ENCODE assay signal across 25 cellular contexts in the genomic region with DNA sequence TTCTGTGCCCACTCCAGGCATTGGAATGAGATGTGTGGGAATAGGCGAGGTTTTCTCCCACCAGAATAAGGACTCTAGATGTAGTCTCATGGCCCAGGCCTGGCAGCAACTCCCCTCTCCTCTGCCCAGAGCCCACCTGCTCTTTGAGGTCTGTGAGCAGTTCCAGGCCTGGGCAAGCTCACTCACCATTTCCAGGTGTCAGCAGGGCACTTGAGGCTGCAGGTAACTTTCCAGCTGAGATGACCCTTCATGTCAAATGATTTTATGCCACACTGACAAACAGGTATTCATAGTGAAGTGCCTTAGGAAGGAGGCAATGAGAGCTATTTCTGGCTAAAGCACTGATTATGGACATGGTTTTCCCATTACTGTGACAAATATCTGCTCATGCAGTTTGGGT.
"Had no signal": no experiment of that assay in that cellular context is flagged by ENCODE, and none has a peak within 500 bp of the region (broad histone marks: within the 10 kb centered on the region; RNA-seq: fewer than 3 reads in every experiment).

No MANE protein-coding gene starts in this region.

- H3K27ac ChIP-seq: heart right ventricle, left lung, sigmoid colon, tibial artery, upper lobe of right lung, WERI-Rb-1 had no signal

- H3K9me3 ChIP-seq: heart right ventricle, left lung, mucosa of descending colon, sigmoid colon, upper lobe of right lung had no signal

- H3K4me1 ChIP-seq: left lung, sigmoid colon, tibial artery, upper lobe of right lung had no signal

- H3K27me3 ChIP-seq: heart right ventricle, left lung, sigmoid colon, tibial artery, upper lobe of right lung had no signal

- ATAC-seq: activated CD4-positive, CD25-positive, alpha-beta regulatory T cell treated with anti-CD3 and anti-CD28 coated beads, Interleukin-2, amount 50 U/mL, for 24 hours; esophagus mucosa; left lung; mucosa of descending colon; natural killer cell treated with Interleukin-12 subunit alpha and Interleukin-12 subunit beta and Interleukin-15 and Interleukin-18, amount 100 ng/mL, for 72 hours; stimulated activated memory B cell treated with anti-CD40 and anti-IgM and Interleukin-4, amounts not matched to agents 10 μg/mL and 1 μg/mL and 100 μg/mL, for 72 hours; upper lobe of right lung had no signal

- DNase-seq: activated CD4-positive, alpha-beta T cell treated with anti-CD3 and anti-CD28 coated beads for 48 hours; activated CD4-positive, alpha-beta T cell treated with anti-CD3 and anti-CD28 coated beads, Interleukin-2, amount 50 U/mL, for 48 hours; activated CD8-positive, alpha-beta memory T cell treated with anti-CD3 and anti-CD28 coated beads, Interleukin-2, amount 50 U/mL, for 4 hours; activated gamma-delta T cell; activated naive CD4-positive, alpha-beta T cell treated with anti-CD3 and anti-CD28 coated beads, Interleukin-2, amount 10 ng/mL, durations not matched to agents 7 days and 5 days; activated naive CD8-positive, alpha-beta T cell treated with anti-CD3 and anti-CD28 coated beads, Interleukin-2, amount 10 ng/mL, durations not matched to agents 7 days and 5 days; activated T-cell treated with anti-CD3 and anti-CD28 coated beads, Interleukin-2, amount 50 U/mL, for 24 hours; endodermal cell; foreskin fibroblast; left lung; mucosa of descending colon; retina; sigmoid colon; small intestine; stimulated activated CD4-positive, alpha-beta T cell treated with anti-CD3 and anti-CD28 coated beads, Interleukin-4, amount 100 ng/mL, for 24 hours; stimulated activated naive CD8-positive, alpha-beta T cell treated with anti-CD3 and anti-CD28 coated beads, Interleukin-15, amount 100 ng/mL, for 72 hours; T-helper 9 cell; tibial artery; upper lobe of right lung; WERI-Rb-1 had no signal

- H3K4me3 ChIP-seq: heart right ventricle, left lung, mucosa of descending colon, sigmoid colon, tibial artery, upper lobe of right lung had no signal

- H3K36me3 ChIP-seq: heart right ventricle, left lung, sigmoid colon, tibial artery, upper lobe of right lung, WERI-Rb-1 had no signal
